17 cellular contexts compared by ENCODE assay signal in the genomic region with DNA sequence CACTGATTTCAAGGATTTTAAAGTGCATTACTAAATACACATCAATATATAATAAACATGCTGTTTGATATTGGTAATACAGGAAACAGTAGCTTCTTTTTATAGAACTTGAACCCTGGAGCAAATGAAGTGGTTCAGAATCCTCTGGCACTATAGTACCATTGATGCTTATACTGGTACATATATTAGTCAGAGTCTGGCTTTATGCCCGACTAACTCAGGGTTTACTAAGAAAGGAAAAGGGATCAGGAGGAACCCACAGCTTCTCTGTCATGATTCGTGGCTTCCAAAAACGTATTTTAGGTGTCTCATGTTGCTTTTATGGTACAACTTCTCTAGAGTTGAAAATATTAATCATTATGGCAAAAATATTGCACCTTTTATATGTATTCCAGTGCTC.
DNase-seq lines count a peak whose midpoint lies in the region; FAIRE-seq and TF ChIP-seq lines count a peak whose summit lies in the region.
"Had no signal": no experiment of that assay in that cellular context is flagged by ENCODE, and none has a peak within 500 bp of the region (broad histone marks: within the 10 kb centered on the region; RNA-seq: fewer than 3 reads in every experiment).

No MANE protein-coding gene starts in this region.

- no peaks in the 10 kb centered on the region for H3K36me3 ChIP-seq in GM23248 (ENCODE audit: low read depth)
- peaks cover 18% of the 10 kb centered on the region for H3K36me3 ChIP-seq in OCI-LY7 (ENCODE audit: insufficient read depth, low read length)
- no peaks in the 10 kb centered on the region for H3K36me3 ChIP-seq in bronchial epithelial cell (ENCODE audit: control insufficient read depth, insufficient read depth, low read length)
- H3K36me3 ChIP-seq in adrenal gland (replicated peaks in 1 of 2) = no peaks in the 10 kb centered on the region
- H3K36me3 ChIP-seq: BLaER1 had no signal

- DNase-seq in GM23248 (peak; percentile 26), OCI-LY7 (ENCODE audit: low spot score) (no peak), bronchial epithelial cell (ENCODE audit: low read depth) (peak; percentile 55), pons (ENCODE audit: low spot score) (peak; percentile 2), adrenal gland (no peak), GDM1 (lab: John Stamatoyannopoulos, UW) (no peak), dorsolateral prefrontal cortex (no peak)
- DNase-seq: CD4-positive, alpha-beta memory T cell; DMS153; DMS79; GF-D8; H9 had no signal

- H2AFZ ChIP-seq in GM23248 = no peak overlapping the region
- no peak overlapping the region for H2AFZ ChIP-seq in OCI-LY7 (ENCODE audit: low read length)

- H3K9me3 ChIP-seq in GM23248 (ENCODE audit: low read depth) = no peaks in the 10 kb centered on the region
- H3K9me3 ChIP-seq in OCI-LY7 (ENCODE audit: low read length) = 0 out of 2 replicates have a peak, but pooled peaks cover 5% of the 10 kb centered on the region
- no peaks in the 10 kb centered on the region for H3K9me3 ChIP-seq in adrenal gland (replicated peaks in 1 of 3)
- H3K9me3 ChIP-seq: A549, BLaER1 had no signal

- H3K27me3 ChIP-seq in GM23248 (replicated peaks; ENCODE audit: insufficient read depth) (no peaks in the 10 kb centered on the region), bronchial epithelial cell (ENCODE audit: control insufficient read depth, insufficient read depth, low read length) (no peaks in the 10 kb centered on the region), adrenal gland (no peaks in the 10 kb centered on the region), dorsolateral prefrontal cortex (no peaks in the 10 kb centered on the region)
- H3K27me3 ChIP-seq: BLaER1 had no signal

- no peaks in the 10 kb centered on the region for H4K20me1 ChIP-seq in GM23248 (ENCODE audit: insufficient read depth)
- H4K20me1 ChIP-seq in OCI-LY7 (ENCODE audit: insufficient read depth, low read length) = no peaks in the 10 kb centered on the region
- H4K20me1 ChIP-seq: BLaER1 had no signal

- TF ChIP-seq POLR2A in adrenal gland (IDR thresholded peaks at IDR 0.05) = no peak

- H3K4me1 ChIP-seq in GM23248 (ENCODE audit: insufficient read depth) (no peaks in the 10 kb centered on the region), OCI-LY7 (ENCODE audit: insufficient read depth, low read length, poor library complexity, severe bottlenecking) (peaks cover 33% of the 10 kb centered on the region), adrenal gland (replicated peaks in 1 of 2) (no peaks in the 10 kb centered on the region)
- H3K4me1 ChIP-seq: A549, BLaER1 had no signal

- intact Hi-C loops in OCI-LY7 (cut with micrococcal nuclease; ENCODE audit: unreplicated experiment) = no loop called here
- intact Hi-C loops in adrenal gland (cut with DNase I) = no loop called here
- intact Hi-C loops in dorsolateral prefrontal cortex (cut with DNase I) = no loop called here

- H3K27ac ChIP-seq in GM23248 = no peak overlapping the region
- no peak overlapping the region for H3K27ac ChIP-seq in OCI-LY7 (ENCODE audit: low read depth, low read length, poor library complexity, severe bottlenecking)
- no peak overlapping the region for H3K27ac ChIP-seq in adrenal gland
- no peak overlapping the region for H3K27ac ChIP-seq in dorsolateral prefrontal cortex
- H3K27ac ChIP-seq: 22Rv1, A549, BLaER1 had no signal

- H3K4me2 ChIP-seq in GM23248 (ENCODE audit: unreplicated experiment) = no peak overlapping the region
- 0 out of 2 replicates have a peak overlapping the region, but pooled peaks have one; percentile 12 for H3K4me2 ChIP-seq in OCI-LY7 (ENCODE audit: low read length)
- H3K4me2 ChIP-seq: A549, BLaER1 had no signal

- in situ Hi-C loops in GM23248 (cut with MboI) = loop anchor here (25.0 kb wide), 1 partner anchor 279 kb away; no protein-coding TSS in a partner anchor

- 27 to 45% methylated on average over 3 of the region's 3 CpGs for WGBS in GM23248 (ENCODE audit: low coverage in 1 of 2, low lambda C conversion rate in 2 of 2, missing lambda C conversion rate in 2 of 2), 2 experiments
- WGBS in adrenal gland, 4 donors = 51 to 63% methylated on average over 3 of the region's 3 CpGs; no CpG with 5 or more reads in 2 of the 4 donors

- H3K79me2 ChIP-seq in GM23248 (ENCODE audit: insufficient read depth) = no peaks in the 10 kb centered on the region
- peaks cover 25% of the 10 kb centered on the region; the same call in 1 of the 2 replicates for H3K79me2 ChIP-seq in OCI-LY7 (ENCODE audit: insufficient read depth, low read depth, low read length)

- H3K9me2 ChIP-seq in GM23248 (ENCODE audit: insufficient read depth) = no peaks in the 10 kb centered on the region
- no peaks in the 10 kb centered on the region for H3K9me2 ChIP-seq in OCI-LY7 (ENCODE audit: insufficient read depth, low read length)

- no peak for TF ChIP-seq CTCF in OCI-LY7 (conservative IDR thresholded peaks at IDR 0.05; ENCODE audit: low read length)
- TF ChIP-seq CTCF in bronchial epithelial cell (IDR thresholded peaks at IDR 0.05; ENCODE audit: insufficient read depth, low read length, severe bottlenecking) = no peak
- TF ChIP-seq CTCF in adrenal gland (IDR thresholded peaks at IDR 0.05) = no peak
- TF ChIP-seq CTCF in dorsolateral prefrontal cortex (IDR thresholded peaks at IDR 0.05 in 54 of 56, conservative IDR thresholded peaks at IDR 0.05 in 2 of 56; ENCODE audit: low read depth in 1 of 56, partially characterized antibody in 56 of 56) = no peak

- no TSS peak for BruUV-seq in OCI-LY7 (replicated peaks; lab: Mats Ljungman, UMichigan)

- H3F3A ChIP-seq in GM23248 (ENCODE audit: insufficient read depth) = no peaks in the 10 kb centered on the region

- no peak for FAIRE-seq in bronchial epithelial cell (lab: Jason Lieb, UNC)
- FAIRE-seq: A549, H1, HepG2 had no signal

- no peak overlapping the region for H3K9ac ChIP-seq in GM23248
- H3K9ac ChIP-seq: BLaER1 had no signal

- CTCF ChIA-PET in OCI-LY7 (lab: Charles Lee; ENCODE audit: unreplicated experiment) = no interaction called here

- POLR2A ChIA-PET in OCI-LY7 (lab: Charles Lee) = no interaction called here

- H3K4me3 ChIP-seq in GM23248 = no peak overlapping the region
- no peak overlapping the region for H3K4me3 ChIP-seq in OCI-LY7 (ENCODE audit: low read depth, low read length, poor library complexity, severe bottlenecking)
- no peak overlapping the region for H3K4me3 ChIP-seq in bronchial epithelial cell (ENCODE audit: low read depth, low read length)
- H3K4me3 ChIP-seq in adrenal gland = no peak overlapping the region
- H3K4me3 ChIP-seq in dorsolateral prefrontal cortex = no peak overlapping the region
- H3K4me3 ChIP-seq: A549, BLaER1 had no signal

Comparison
In these comparisons a context has a peak if more than half of its experiments do, and no peak if none do; other contexts are left out.
1. DNase-seq: peak in GM23248 (single experiment), bronchial epithelial cell (single experiment) and pons (single experiment); none in OCI-LY7 (single experiment), adrenal gland (0 of 7), GDM1 (single experiment) and dorsolateral prefrontal cortex (0 of 10).